ENCODE assay signal across 19 cellular contexts in genomic region chr10:11638055-11638698, GRCh38. TPM values are rescaled to one million over a fixed set of nuclear protein-coding genes. Genes with fewer than 3 reads are reported as not detected.
A peak's percentile ranks its signal among the peaks of the same experiment; 100 is the strongest.
DNase-seq lines count a peak whose midpoint lies in the region; ATAC-seq and TF ChIP-seq lines count a peak whose summit lies in the region.
"Had no signal": no experiment of that assay in that cellular context is flagged by ENCODE, and none has a peak within 500 bp of the region (broad histone marks: within the 10 kb centered on the region; RNA-seq: fewer than 3 reads in every experiment).

No MANE protein-coding gene starts in this region.

- H2AFZ ChIP-seq in GM23338, result no peak overlapping the region
- no peak overlapping the region for H2AFZ ChIP-seq in smooth muscle cell (ENCODE audit: low read depth)

- H3K9ac ChIP-seq in smooth muscle cell (ENCODE audit: low read depth), result no peak overlapping the region

- no peak overlapping the region for H3K4me3 Mint-ChIP-seq in GM23338
- H3K4me3 Mint-ChIP-seq in naive B cell, result peak overlapping the region in 4 of 8 donors; percentile 11 to 40 (median 19)
- H3K4me3 Mint-ChIP-seq: activated CD4-positive, alpha-beta T cell treated with anti-CD3 and anti-CD28 coated beads, Interleukin-2, amount 10 ng/mL, durations not matched to agents 7 days and 5 days; CD4-positive, alpha-beta memory T cell had no signal

- no peak for DNase-seq in GM23338 (ENCODE audit: low spot score)
- DNase-seq in naive B cell, result peak; percentile 19
- no peak for DNase-seq in smooth muscle cell (lab: John Stamatoyannopoulos, UW; ENCODE audit: unreplicated experiment)
- DNase-seq in activated CD8-positive, alpha-beta memory T cell treated with anti-CD3 and anti-CD28 coated beads for 24 hours, result no peak
- no peak for DNase-seq in NOMO-1 treated with dmso at 0.1 percent for 144 hours (lab: John Stamatoyannopoulos, UW; ENCODE audit: unreplicated experiment)
- DNase-seq in body of pancreas, result no peak
- DNase-seq: activated CD4-positive, alpha-beta T cell treated with anti-CD3 and anti-CD28 coated beads, Interleukin-2, amount 10 ng/mL, durations not matched to agents 7 days and 5 days; CD4-positive, alpha-beta memory T cell; GF-D8; midbrain; NCI-H1048; NCI-H345; pancreas; T-helper 2 cell had no signal

- TF ChIP-seq CTCF in GM23338 (conservative IDR thresholded peaks at IDR 0.05; ENCODE audit: low read depth in 2 of 2) (no peak), smooth muscle cell (IDR thresholded peaks at IDR 0.05; ENCODE audit: borderline replicate concordance, insufficient read depth, poor library complexity, severe bottlenecking) (no peak), body of pancreas (IDR thresholded peaks at IDR 0.05) (no peak)

- H3K9me3 Mint-ChIP-seq in GM23338 (no peaks in the 10 kb centered on the region), naive B cell (peaks cover 0 to 2% (median 0%) of the 10 kb centered on the region in 7 donors)
- H3K9me3 Mint-ChIP-seq: activated T-helper 2 cell treated with anti-CD3 and anti-CD28 coated beads, Interferon-gamma antibody, Interleukin-2, Interleukin-4, amounts not matched to agents 10 μg/mL and 5 μg/mL and 100 μg/mL, durations not matched to agents 14 hours and 24 hours and 36 hours had no signal

- intact Hi-C loops in body of pancreas (cut with DNase I), result no loop called here

- H4K20me1 ChIP-seq in GM23338 (replicated peaks; ENCODE audit: insufficient read depth), result no peaks in the 10 kb centered on the region
- H4K20me1 ChIP-seq in smooth muscle cell (ENCODE audit: low read depth), result no peaks in the 10 kb centered on the region

- peaks cover 3% of the 10 kb centered on the region for H3K27me3 Mint-ChIP-seq in GM23338 (ENCODE audit: insufficient read depth, low read depth, poor library complexity)
- H3K27me3 Mint-ChIP-seq in naive B cell, result no peaks in the 10 kb centered on the region

- H3K9me3 ChIP-seq in smooth muscle cell (replicated peaks; ENCODE audit: low read depth), result no peaks in the 10 kb centered on the region
- no peaks in the 10 kb centered on the region for H3K9me3 ChIP-seq in body of pancreas
- H3K9me3 ChIP-seq: ascending aorta, pancreas had no signal

- H3K36me3 Mint-ChIP-seq in GM23338 (ENCODE audit: low read depth), result no peaks in the 10 kb centered on the region
- H3K36me3 Mint-ChIP-seq in naive B cell, result no peaks in the 10 kb centered on the region
- H3K36me3 Mint-ChIP-seq: CD4-positive, alpha-beta memory T cell had no signal

- H3K27me3 ChIP-seq in GM23338 (ENCODE audit: insufficient read depth) (no peaks in the 10 kb centered on the region), smooth muscle cell (ENCODE audit: low read depth) (no peaks in the 10 kb centered on the region), body of pancreas (no peaks in the 10 kb centered on the region)
- H3K27me3 ChIP-seq: ascending aorta, pancreas had no signal

- H3K79me2 ChIP-seq in GM23338 (replicated peaks; ENCODE audit: insufficient read depth) (no peaks in the 10 kb centered on the region), smooth muscle cell (ENCODE audit: low read depth) (no peaks in the 10 kb centered on the region)

- H3K27ac Mint-ChIP-seq in GM23338, result no peak overlapping the region
- H3K27ac Mint-ChIP-seq in naive B cell, result peak overlapping the region in 4 of 6 donors; percentile 8 to 71 (median 70)
- H3K27ac Mint-ChIP-seq: activated CD4-positive, alpha-beta T cell treated with anti-CD3 and anti-CD28 coated beads, Interleukin-2, amount 10 ng/mL, durations not matched to agents 7 days and 5 days; activated T-helper 2 cell treated with anti-CD3 and anti-CD28 coated beads, Interferon-gamma antibody, Interleukin-2, Interleukin-4, amounts not matched to agents 10 μg/mL and 5 μg/mL and 100 μg/mL, durations not matched to agents 14 hours and 24 hours and 36 hours; CD4-positive, alpha-beta memory T cell had no signal

- WGBS in smooth muscle cell (ENCODE audit: low lambda C conversion rate), result 93% methylated on average over 6 of the region's 6 CpGs
- 85 to 89% methylated on average over 6 of the region's 6 CpGs for WGBS in body of pancreas, 2 donors

- TF ChIP-seq POLR2A in body of pancreas (IDR thresholded peaks at IDR 0.05), result no peak

- H3K4me3 ChIP-seq in GM23338, result no peak overlapping the region
- H3K4me3 ChIP-seq in smooth muscle cell, result no peak overlapping the region
- no peak overlapping the region for H3K4me3 ChIP-seq in body of pancreas
- H3K4me3 ChIP-seq: ascending aorta, pancreas had no signal

- H3K4me1 ChIP-seq in GM23338 (ENCODE audit: insufficient read depth) (no peaks in the 10 kb centered on the region), smooth muscle cell (ENCODE audit: low read depth) (no peaks in the 10 kb centered on the region), body of pancreas (no peaks in the 10 kb centered on the region)
- H3K4me1 ChIP-seq: ascending aorta, pancreas had no signal

- H3K27ac ChIP-seq in GM23338 (ENCODE audit: low read depth), result no peak overlapping the region
- H3K27ac ChIP-seq in smooth muscle cell (ENCODE audit: low read depth), result no peak overlapping the region
- no peak overlapping the region for H3K27ac ChIP-seq in body of pancreas
- H3K27ac ChIP-seq: ascending aorta, pancreas had no signal

- H3K4me1 Mint-ChIP-seq in GM23338 (no peaks in the 10 kb centered on the region), naive B cell (peaks cover 50 to 63% (median 55%) of the 10 kb centered on the region in 3 donors)

- H3K9me2 ChIP-seq in GM23338 (ENCODE audit: insufficient read depth), result no peaks in the 10 kb centered on the region

- no peak overlapping the region for H3K4me2 ChIP-seq in GM23338
- no peak overlapping the region for H3K4me2 ChIP-seq in smooth muscle cell

- H3K36me3 ChIP-seq in GM23338 (ENCODE audit: insufficient read depth) (no peaks in the 10 kb centered on the region), smooth muscle cell (ENCODE audit: low read depth) (no peaks in the 10 kb centered on the region), body of pancreas (replicated peaks in 1 of 2; ENCODE audit: insufficient read depth in 1 of 2, low read depth in 2 of 2) (no peaks in the 10 kb centered on the region)
- H3K36me3 ChIP-seq: ascending aorta, pancreas had no signal

- ATAC-seq in GM18868 (IDR thresholded peaks at IDR 0.05; ENCODE audit: unreplicated experiment) (peak; percentile 100), GM23338 (peak; percentile 67), HG03520 (IDR thresholded peaks at IDR 0.05; ENCODE audit: unreplicated experiment) (peak; percentile 98), naive B cell (ENCODE audit: low read depth in 2 of 2) (peak; percentile 71 to 89), body of pancreas (no peak)
- ATAC-seq: Panc1, pancreas had no signal

- H3F3A ChIP-seq in GM23338 (replicated peaks; ENCODE audit: low read depth), result no peaks in the 10 kb centered on the region
- no peaks in the 10 kb centered on the region for H3F3A ChIP-seq in smooth muscle cell (ENCODE audit: low read depth)

TF ChIP-seq in GM23338, 12 proteins besides CTCF, POLR2A, EP300 and RAD21:
- TF ChIP-seq CREB1 (CRISPR knock-in tag; IDR thresholded peaks at IDR 0.05; ENCODE audit: low read depth) (0 out of 2 replicates have a peak, but pooled peaks have one; percentile 41), NANOG (IDR thresholded peaks at IDR 0.05; ENCODE audit: borderline replicate concordance) (no peak)

RNA-seq across cellular contexts. Expression of gene USP6NL, which starts 26.7 kb away (rescaled TPM):
- total RNA-seq in GM23338 (2014; rRNA removed; shearing (Covaris generic)), result 23.0 and 29.7 TPM in 2 replicates
- 6.8 and 8.1 TPM in 2 replicates for polyA plus RNA-seq in GM23338 (2016; fragmentation: Nextera tagmentation; extraction: Ambion mirVana)
- polyA plus RNA-seq in naive B cell (ENCODE audit: low read depth in 6 of 6), result 10 to 100 TPM; 37.8 to 56.8 (median 50.2) TPM
- total RNA-seq in smooth muscle cell, result 32.8 and 34.0 TPM in 2 replicates
- 12.0 and 16.1 TPM in 2 replicates for polyA plus RNA-seq in smooth muscle cell
- 10 to 100 TPM; 13.7 to 16.8 TPM for total RNA-seq in body of pancreas
